13 cellular contexts compared by ENCODE assay signal in the genomic region with DNA sequence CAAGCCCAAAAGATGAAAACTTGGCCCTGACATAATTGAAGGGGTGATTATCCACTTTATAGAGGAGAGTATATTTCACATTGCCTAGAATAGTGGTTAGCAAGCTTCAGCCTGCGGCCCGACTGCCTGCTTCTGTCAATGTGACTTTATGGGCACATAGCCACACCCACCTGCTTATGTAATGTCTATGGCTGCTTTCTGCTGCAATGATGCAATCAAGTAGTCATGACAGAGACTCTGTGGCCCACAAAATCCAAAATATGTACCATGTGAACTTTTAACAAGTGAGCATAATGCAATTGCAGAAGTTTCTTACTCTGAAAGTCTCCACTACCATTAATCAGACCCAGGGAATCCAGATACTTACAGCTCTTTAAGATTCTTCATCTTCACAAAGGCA.
DNase-seq lines count a peak whose midpoint lies in the region; ATAC-seq, FAIRE-seq and TF ChIP-seq lines count a peak whose summit lies in the region.
"Had no signal": no experiment of that assay in that cellular context is flagged by ENCODE, and none has a peak within 500 bp of the region (broad histone marks: within the 10 kb centered on the region; RNA-seq: fewer than 3 reads in every experiment).

No MANE protein-coding gene starts in this region.

- TF ChIP-seq CTCF in keratinocyte (optimal IDR thresholded peaks at IDR 0.05 in 1 of 3, IDR thresholded peaks at IDR 0.05 in 1 of 3, conservative IDR thresholded peaks at IDR 0.05 in 1 of 3; ENCODE audit: extremely low read depth in 1 of 3, insufficient read depth in 2 of 3, low read length in 3 of 3), result no peak
- TF ChIP-seq CTCF in upper lobe of right lung (IDR thresholded peaks at IDR 0.05), result no peak
- no peak for TF ChIP-seq CTCF in GM10248 (IDR thresholded peaks at IDR 0.05; ENCODE audit: control extremely low read depth, extremely low read depth, low read depth, missing control alignments)

- ATAC-seq in left cardiac atrium (no peak), right cardiac atrium (no peak), upper lobe of right lung (peak; percentile 42), GM18907 (IDR thresholded peaks at IDR 0.05; ENCODE audit: unreplicated experiment) (no peak)
- no peak for ATAC-seq in activated CD8-positive, alpha-beta T cell treated with anti-CD3 and anti-CD28 coated beads, Interleukin-2, amount 10 ng/mL, durations not matched to agents 7 days and 5 days
- ATAC-seq: CD8-positive, alpha-beta T cell had no signal

- H3K9me3 ChIP-seq in right cardiac atrium (ENCODE audit: control insufficient read depth, low read length) (no peaks in the 10 kb centered on the region), keratinocyte (ENCODE audit: control insufficient read depth, low read depth, low read length) (no peaks in the 10 kb centered on the region), upper lobe of right lung (no peaks in the 10 kb centered on the region)

- H3K36me3 Mint-ChIP-seq in activated CD8-positive, alpha-beta T cell treated with anti-CD3 and anti-CD28 coated beads, Interleukin-2, amount 10 ng/mL, durations not matched to agents 7 days and 5 days (ENCODE audit: low read depth), result peaks cover 23% of the 10 kb centered on the region

- H3K4me3 ChIP-seq in right cardiac atrium (ENCODE audit: low read length) (no peak overlapping the region), keratinocyte (ENCODE audit: control insufficient read depth in 2 of 3, extremely low read depth in 1 of 3, insufficient read depth in 2 of 3, low read depth in 1 of 3, low read length in 3 of 3) (no peak overlapping the region), upper lobe of right lung (no peak overlapping the region)
- H3K4me3 ChIP-seq: skin epidermis had no signal

- peak; percentile 23 for DNase-seq in left cardiac atrium
- no peak for DNase-seq in right cardiac atrium
- no peak for DNase-seq in activated CD8-positive, alpha-beta T cell treated with anti-CD3 and anti-CD28 coated beads, Interleukin-2, amount 10 ng/mL, durations not matched to agents 7 days and 5 days
- no peak for DNase-seq in keratinocyte (ENCODE audit: low read depth, low spot score)
- no peak for DNase-seq in upper lobe of right lung
- DNase-seq in GM10248 (ENCODE audit: extremely low spot score), result no peak
- DNase-seq in ureter (ENCODE audit: low spot score), result no peak
- DNase-seq: activated CD4-positive, alpha-beta T cell treated with anti-CD3 and anti-CD28 coated beads, Interleukin-2, amount 50 U/mL, for 1 hour; CD8-positive, alpha-beta T cell; mesenchymal stem cell; NCI-H345 had no signal

- CTCF ChIA-PET in activated CD8-positive, alpha-beta T cell treated with anti-CD3 and anti-CD28 coated beads, Interleukin-2, amount 10 ng/mL, durations not matched to agents 7 days and 5 days (lab: Charles Lee), result no interaction called here
- CTCF ChIA-PET in GM10248 (lab: Yijun Ruan, JAX), result interaction anchor here (1.2 to 10.2 kb wide), 3 partner anchors 11 to 425 kb away, joined by 4 to 108 read pairs (median 4); no protein-coding TSS in a partner anchor

- no peaks in the 10 kb centered on the region for H3K27me3 Mint-ChIP-seq in activated CD8-positive, alpha-beta T cell treated with anti-CD3 and anti-CD28 coated beads, Interleukin-2, amount 10 ng/mL, durations not matched to agents 7 days and 5 days (ENCODE audit: low read depth)

- no peaks in the 10 kb centered on the region for H3K9me3 Mint-ChIP-seq in activated CD8-positive, alpha-beta T cell treated with anti-CD3 and anti-CD28 coated beads, Interleukin-2, amount 10 ng/mL, durations not matched to agents 7 days and 5 days (ENCODE audit: insufficient read depth)
- H3K9me3 Mint-ChIP-seq: CD8-positive, alpha-beta T cell had no signal

- dilution Hi-C loops in keratinocyte (cut with MboI; ENCODE audit: extremely low pct_ligation_motif_present, low sequenced_read_pairs), result no loop called here

- H3K4me2 ChIP-seq in keratinocyte (ENCODE audit: control insufficient read depth, extremely low read depth, insufficient read depth, low read depth, low read length), result no peak overlapping the region

- no peak overlapping the region for H3K4me3 Mint-ChIP-seq in activated CD8-positive, alpha-beta T cell treated with anti-CD3 and anti-CD28 coated beads, Interleukin-2, amount 10 ng/mL, durations not matched to agents 7 days and 5 days
- H3K4me3 Mint-ChIP-seq: CD8-positive, alpha-beta T cell had no signal

- no peaks in the 10 kb centered on the region for H4K20me1 ChIP-seq in keratinocyte (ENCODE audit: control insufficient read depth, extremely low read depth, insufficient read depth, low read length)

- H3K27ac ChIP-seq in right cardiac atrium (ENCODE audit: low read length) (no peak overlapping the region), keratinocyte (ENCODE audit: control insufficient read depth, insufficient read depth, low read length) (peak overlapping the region; percentile 62), upper lobe of right lung (no peak overlapping the region)

- H3K36me3 ChIP-seq in keratinocyte (ENCODE audit: control insufficient read depth in 2 of 2, extremely low read depth in 1 of 2, insufficient read depth in 2 of 2, low read length in 2 of 2), result peaks cover 4 to 24% of the 10 kb centered on the region in 2 experiments
- H3K36me3 ChIP-seq in upper lobe of right lung, result peaks cover 47% of the 10 kb centered on the region

- no peaks in the 10 kb centered on the region for H3K9me1 ChIP-seq in keratinocyte (ENCODE audit: control insufficient read depth, extremely low read depth, insufficient read depth, low read length)

- H3K27ac Mint-ChIP-seq in activated CD8-positive, alpha-beta T cell treated with anti-CD3 and anti-CD28 coated beads, Interleukin-2, amount 10 ng/mL, durations not matched to agents 7 days and 5 days, result peak overlapping the region; percentile 23
- H3K27ac Mint-ChIP-seq: CD8-positive, alpha-beta T cell had no signal

- POLR2A ChIA-PET in activated CD8-positive, alpha-beta T cell treated with anti-CD3 and anti-CD28 coated beads, Interleukin-2, amount 10 ng/mL, durations not matched to agents 7 days and 5 days (lab: Charles Lee), result interaction anchor here (0.5 kb wide), 1 partner anchor 20 kb away, joined by 5 read pairs; no protein-coding TSS in a partner anchor
- POLR2A ChIA-PET in GM10248 (lab: Yijun Ruan, JAX), result no interaction called here

- H3K4me1 ChIP-seq in right cardiac atrium (ENCODE audit: control insufficient read depth, insufficient read depth, low read length) (peaks cover 8% of the 10 kb centered on the region), keratinocyte (ENCODE audit: control insufficient read depth, extremely low read depth, insufficient read depth, low read length) (peaks cover 14% of the 10 kb centered on the region), upper lobe of right lung (no peaks in the 10 kb centered on the region)

- peaks cover 24% of the 10 kb centered on the region for H3K4me1 Mint-ChIP-seq in activated CD8-positive, alpha-beta T cell treated with anti-CD3 and anti-CD28 coated beads, Interleukin-2, amount 10 ng/mL, durations not matched to agents 7 days and 5 days (ENCODE audit: low read depth)

- H3K9ac ChIP-seq in keratinocyte (ENCODE audit: control insufficient read depth, extremely low read depth, insufficient read depth, low read length), result no peak overlapping the region

- no peaks in the 10 kb centered on the region for H3K79me2 ChIP-seq in keratinocyte (ENCODE audit: control insufficient read depth, insufficient read depth, low read length)

- FAIRE-seq in keratinocyte (lab: Jason Lieb, UNC), result no peak

- intact Hi-C loops in left cardiac atrium (cut with DNase I), result no loop called here
- intact Hi-C loops in right cardiac atrium (cut with DNase I), result no loop called here
- intact Hi-C loops in upper lobe of right lung (cut with DNase I), result no loop called here

- H3K27me3 ChIP-seq in right cardiac atrium (ENCODE audit: control insufficient read depth, insufficient read depth) (no peaks in the 10 kb centered on the region), keratinocyte (ENCODE audit: control insufficient read depth, extremely low read depth, insufficient read depth, low read length) (no peaks in the 10 kb centered on the region), upper lobe of right lung (no peaks in the 10 kb centered on the region)

- 80% methylated on average over 2 of the region's 2 CpGs for WGBS in right cardiac atrium

- H2AFZ ChIP-seq in keratinocyte (ENCODE audit: control insufficient read depth, low read length), result no peak overlapping the region
